1 cellular context compared by ENCODE assay signal in genomic region chr1:43034778-43035177, GRCh38.
TF ChIP-seq lines count a peak whose summit lies in the region.

No MANE protein-coding gene starts in this region.

TF ChIP-seq in IMR-90, 13 proteins besides CTCF, POLR2A, EP300 and RAD21 (continued from another document):
- TF ChIP-seq ELK1 (IDR thresholded peaks at IDR 0.05; ENCODE audit: borderline replicate concordance, low read depth, low read length) = no peak
- no peak for TF ChIP-seq BHLHE40 (IDR thresholded peaks at IDR 0.05; ENCODE audit: low read depth, low read length)
